8 cellular contexts compared by ENCODE assay signal in the genomic region with DNA sequence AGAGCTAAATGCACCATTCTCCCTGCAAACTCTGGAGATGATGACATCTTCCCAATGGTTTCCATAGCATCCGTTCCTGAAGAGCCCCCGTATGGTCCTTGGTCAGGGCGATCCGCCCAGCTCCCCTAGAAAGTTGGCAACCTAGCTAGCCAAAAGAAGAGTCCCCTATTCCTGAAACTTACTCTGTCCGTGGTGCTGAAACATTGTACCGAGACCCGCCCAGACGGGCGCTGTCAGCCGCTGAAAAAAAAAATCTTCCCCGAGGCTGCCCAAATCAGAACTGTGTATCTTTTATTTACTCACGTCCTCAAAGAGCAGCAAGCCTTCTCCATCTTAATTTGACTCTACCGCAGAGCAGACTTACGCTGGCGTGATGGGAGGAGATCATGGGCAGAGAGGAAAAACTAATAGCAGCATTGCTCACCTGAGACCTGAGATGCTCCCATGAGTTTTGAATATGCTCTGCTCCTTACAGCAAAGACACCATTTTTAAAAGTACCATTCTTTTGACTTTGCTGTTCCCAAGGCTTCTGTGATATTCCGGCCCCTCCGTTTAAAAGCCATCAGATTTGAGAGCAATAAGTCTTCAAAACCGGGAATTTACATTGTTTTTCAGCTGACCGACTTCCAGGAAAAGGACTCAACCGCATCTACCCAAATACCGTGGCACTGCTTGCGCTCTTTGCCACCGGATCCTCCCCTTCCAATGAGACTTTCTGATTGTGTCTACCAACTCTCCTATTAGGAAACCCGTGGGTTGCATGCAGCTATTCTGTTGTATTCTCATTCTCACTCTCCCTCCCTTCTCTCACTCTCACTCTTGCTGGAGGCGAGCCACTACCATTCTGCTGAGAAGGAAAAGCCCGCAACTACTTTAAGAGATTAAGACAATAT. TPM values are rescaled to one million over a fixed set of nuclear protein-coding genes. Genes with fewer than 3 reads are reported as not detected.
DNase-seq lines count a peak whose midpoint lies in the region; ATAC-seq lines count a peak whose summit lies in the region.

A gene (plus strand): TSS at position 811 of the 894 bp plus-strand sequence. CDS start 153 bp downstream, outside the sequence.

- no peak within 1 kb of the TSS for H3K4me3 Mint-ChIP-seq in activated naive CD8-positive, alpha-beta T cell treated with anti-CD3 and anti-CD28 coated beads for 36 hours

- peaks cover 72% of the 10 kb centered on the region for H3K27me3 Mint-ChIP-seq in activated naive CD8-positive, alpha-beta T cell treated with anti-CD3 and anti-CD28 coated beads for 36 hours

- peaks cover 19% of the 10 kb centered on the region for H3K4me1 Mint-ChIP-seq in activated naive CD8-positive, alpha-beta T cell treated with anti-CD3 and anti-CD28 coated beads for 36 hours

- H3K9me3 Mint-ChIP-seq in activated naive CD8-positive, alpha-beta T cell treated with anti-CD3 and anti-CD28 coated beads for 36 hours: no peaks in the 10 kb centered on the region

- H3K27ac Mint-ChIP-seq in activated naive CD8-positive, alpha-beta T cell treated with anti-CD3 and anti-CD28 coated beads for 36 hours: no peak within 1 kb of the TSS

- H3K36me3 Mint-ChIP-seq in activated naive CD8-positive, alpha-beta T cell treated with anti-CD3 and anti-CD28 coated beads for 36 hours: peaks cover 2% of the 10 kb centered on the region

- DNase-seq in NCI-H1417 (lab: John Stamatoyannopoulos, UW): peak; percentile 31 to 83 (median 64)
- no peak for DNase-seq in NCI-H1417 treated with DMSO at 0.1 percent for 48 hours (lab: John Stamatoyannopoulos, UW)
- DNase-seq in M059J (ENCODE audit: low read depth): peak; percentile 41
- DNase-seq in activated naive CD8-positive, alpha-beta T cell treated with anti-CD3 and anti-CD28 coated beads for 36 hours: peak; percentile 14
- DNase-seq in lung microvascular endothelial cell (ENCODE audit: low read depth in 2 of 2): peak; percentile 30 to 33
- DNase-seq in activated CD4-positive, CD25-positive, alpha-beta regulatory T cell (lab: John Stamatoyannopoulos, UW): no peak

- ATAC-seq in HG02571 (IDR thresholded peaks at IDR 0.05; ENCODE audit: unreplicated experiment) (no peak), GM21529 (IDR thresholded peaks at IDR 0.05; ENCODE audit: unreplicated experiment) (no peak)

RNA-seq across cellular contexts. Expression of the gene that starts here (rescaled TPM):
- total RNA-seq in M059J (2014; rRNA removed; shearing (Covaris generic)): not detected in 2 replicates
- not detected for total RNA-seq in activated naive CD8-positive, alpha-beta T cell treated with anti-CD3 and anti-CD28 coated beads for 36 hours
- total RNA-seq in lung microvascular endothelial cell: not detected in 2 replicates

Comparison
In these comparisons a context has a peak if more than half of its experiments do, and no peak if none do; other contexts are left out.
1. DNase-seq: peak in NCI-H1417 (3 of 3); none in NCI-H1417 treated with DMSO at 0.1 percent for 48 hours (single experiment) and activated CD4-positive, CD25-positive, alpha-beta regulatory T cell (0 of 4).
2. Peak in DNase-seq in M059J; RNA of the gene not detected or under 1 TPM.
3. Peak in DNase-seq in activated naive CD8-positive, alpha-beta T cell treated with anti-CD3 and anti-CD28 coated beads for 36 hours; RNA of the gene not detected or under 1 TPM.
4. Peak in DNase-seq in lung microvascular endothelial cell; RNA of the gene not detected or under 1 TPM.